Comparison of ENCODE assay signal across 20 cellular contexts in the genomic region with DNA sequence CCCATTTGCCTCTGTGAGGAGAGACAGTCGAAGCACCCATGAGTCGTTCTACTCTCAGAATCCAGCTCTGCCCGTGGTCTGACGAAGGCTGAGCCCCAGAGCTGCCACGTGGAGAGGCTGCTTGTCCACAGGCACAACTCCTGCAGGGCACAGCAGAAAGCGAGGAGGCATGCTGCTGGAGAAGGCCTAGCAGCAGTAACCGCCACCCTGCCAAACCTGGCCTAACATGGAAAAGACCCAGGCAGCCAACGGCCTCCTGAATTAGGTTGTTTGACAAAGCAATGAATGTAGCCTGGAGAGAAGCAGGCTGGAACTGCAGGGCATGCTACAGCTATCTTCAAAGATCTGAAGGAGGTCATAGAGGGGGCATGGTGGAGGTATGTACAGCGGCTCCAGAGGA.
"Had no signal": no experiment of that assay in that cellular context is flagged by ENCODE, and none has a peak within 500 bp of the region (broad histone marks: within the 10 kb centered on the region; RNA-seq: fewer than 3 reads in every experiment).

No MANE protein-coding gene starts in this region.

- H3K36me3 ChIP-seq: brain microvascular endothelial cell, tibial artery had no signal

- H3K27ac ChIP-seq: dorsolateral prefrontal cortex had no signal

- DNase-seq: activated CD4-positive, alpha-beta memory T cell treated with anti-CD3 and anti-CD28 coated beads, Interleukin-2, amount 10 ng/mL, durations not matched to agents 7 days and 5 days; activated CD4-positive, alpha-beta T cell treated with anti-CD3 and anti-CD28 coated beads for 48 hours; activated gamma-delta T cell treated with Interleukin-2 at 50 U/mL for 16 hours; aorta; brain microvascular endothelial cell; caudate nucleus; dorsolateral prefrontal cortex; effector memory CD8-positive, alpha-beta T cell; foreskin melanocyte; kidney; occipital lobe; posterior cingulate gyrus; stimulated activated CD4-positive, alpha-beta T cell treated with anti-CD3 and anti-CD28 coated beads, Interleukin-4, amount 100 ng/mL, for 4 hours; substantia nigra; T1000 had no signal

- H3K4me3 ChIP-seq: dorsolateral prefrontal cortex, lung, tibial artery had no signal

- ATAC-seq: activated naive CD4-positive, alpha-beta T cell treated with anti-CD3 and anti-CD28 coated beads, Interleukin-2, amount 50 U/mL, for 72 hours; effector memory CD8-positive, alpha-beta T cell; esophagus mucosa; left lobe of liver had no signal

- H3K27me3 ChIP-seq: brain microvascular endothelial cell, tibial artery had no signal

- H3K9me3 ChIP-seq: tibial artery had no signal
